ENCODE assay signal across 17 cellular contexts in the genomic region with DNA sequence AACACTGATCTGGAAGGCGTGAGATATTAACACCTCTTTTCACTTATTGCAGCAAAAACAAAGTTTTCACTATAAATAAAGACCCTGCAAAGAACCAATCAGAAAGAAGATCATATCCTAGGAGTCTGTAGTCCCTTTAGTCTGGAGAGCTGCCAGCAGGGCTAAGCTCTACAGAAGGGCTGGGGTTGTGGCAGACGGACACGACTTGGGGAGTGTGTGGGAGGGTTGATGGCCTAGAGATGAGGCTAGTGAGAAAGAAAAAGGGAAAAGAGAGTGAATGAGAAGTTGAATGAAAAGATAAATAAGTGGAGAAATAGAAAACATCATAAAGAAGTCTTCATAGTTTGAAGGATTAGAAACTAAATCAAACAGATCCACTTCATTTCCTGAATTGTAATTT. TPM values are rescaled to one million over a fixed set of nuclear protein-coding genes. Genes with fewer than 3 reads are reported as not detected.
A peak's percentile ranks its signal among the peaks of the same experiment; 100 is the strongest.
DNase-seq lines count a peak whose midpoint lies in the region; ATAC-seq and TF ChIP-seq lines count a peak whose summit lies in the region.
"Had no signal": no experiment of that assay in that cellular context is flagged by ENCODE, and none has a peak within 500 bp of the region (broad histone marks: within the 10 kb centered on the region; RNA-seq: fewer than 3 reads in every experiment).

No MANE protein-coding gene starts in this region.

- no peak overlapping the region for H3K4me3 Mint-ChIP-seq in T-helper 1 cell treated with Interleukin-12 subunit alpha and Interleukin-12 subunit beta and Interleukin-4 antibody, amounts not matched to agents 30 μg/mL and 1 μg/mL, for 36 hours
- no peak overlapping the region for H3K4me3 Mint-ChIP-seq in activated CD8-positive, alpha-beta T cell treated with anti-CD3 and anti-CD28 coated beads, Interleukin-2, amount 10 ng/mL, durations not matched to agents 7 days and 5 days
- H3K4me3 Mint-ChIP-seq: stimulated activated memory B cell treated with anti-CD40 and anti-IgM and Interleukin-4, amounts not matched to agents 10 μg/mL and 1 μg/mL and 100 μg/mL, for 72 hours had no signal

- H3K36me3 Mint-ChIP-seq in T-helper 1 cell treated with Interleukin-12 subunit alpha and Interleukin-12 subunit beta and Interleukin-4 antibody, amounts not matched to agents 30 μg/mL and 1 μg/mL, for 36 hours (ENCODE audit: low read depth): peaks cover 16% of the 10 kb centered on the region
- H3K36me3 Mint-ChIP-seq in activated CD8-positive, alpha-beta T cell treated with anti-CD3 and anti-CD28 coated beads, Interleukin-2, amount 10 ng/mL, durations not matched to agents 7 days and 5 days (ENCODE audit: low read depth): peaks cover 31% of the 10 kb centered on the region

- DNase-seq in T-helper 1 cell: no peak
- DNase-seq in HT-29 (ENCODE audit: low spot score): peak; percentile 65
- DNase-seq in activated CD8-positive, alpha-beta T cell treated with anti-CD3 and anti-CD28 coated beads, Interleukin-2, amount 10 ng/mL, durations not matched to agents 7 days and 5 days: no peak
- DNase-seq in myocyte (ENCODE audit: low read depth): peak; percentile 13
- DNase-seq in GM13977 (ENCODE audit: low spot score): no peak
- no peak for DNase-seq in T-helper 9 cell
- DNase-seq: 8988T, C1 segment of cervical spinal cord, HCEC 1CT, NCI-H187 treated with DMSO at 0.1 percent for 48 hours, nucleus accumbens, SHP77 treated with DMSO at 0.1 percent for 48 hours had no signal

- in situ Hi-C loops in GM13977 (cut with MboI; ENCODE audit: low pct_unique_long_range_greater_than_20kb, low sequenced_read_pairs, unreplicated experiment): no loop called here

- CTCF ChIA-PET in activated CD8-positive, alpha-beta T cell treated with anti-CD3 and anti-CD28 coated beads, Interleukin-2, amount 10 ng/mL, durations not matched to agents 7 days and 5 days (lab: Charles Lee): interaction anchor here (0.9 to 11.8 kb wide), 8 partner anchors 10 to 87 kb away, joined by 3 to 159 read pairs (median 6); no protein-coding TSS in a partner anchor

- H3K4me1 Mint-ChIP-seq in T-helper 1 cell treated with Interleukin-12 subunit alpha and Interleukin-12 subunit beta and Interleukin-4 antibody, amounts not matched to agents 30 μg/mL and 1 μg/mL, for 36 hours (ENCODE audit: low read depth): peaks cover 70% of the 10 kb centered on the region
- peaks cover 92% of the 10 kb centered on the region for H3K4me1 Mint-ChIP-seq in activated CD8-positive, alpha-beta T cell treated with anti-CD3 and anti-CD28 coated beads, Interleukin-2, amount 10 ng/mL, durations not matched to agents 7 days and 5 days (ENCODE audit: low read depth)

- TF ChIP-seq CTCF in GM13977 (IDR thresholded peaks at IDR 0.05; ENCODE audit: extremely low read depth, insufficient read depth, missing control alignments): no peak

- no peak for ATAC-seq in activated CD8-positive, alpha-beta T cell treated with anti-CD3 and anti-CD28 coated beads, Interleukin-2, amount 10 ng/mL, durations not matched to agents 7 days and 5 days
- ATAC-seq in HG03175 (IDR thresholded peaks at IDR 0.05; ENCODE audit: unreplicated experiment): no peak
- ATAC-seq: stimulated activated memory B cell treated with anti-CD40 and anti-IgM and Interleukin-4, amounts not matched to agents 10 μg/mL and 1 μg/mL and 100 μg/mL, for 72 hours had no signal

- POLR2A ChIA-PET in activated CD8-positive, alpha-beta T cell treated with anti-CD3 and anti-CD28 coated beads, Interleukin-2, amount 10 ng/mL, durations not matched to agents 7 days and 5 days (lab: Charles Lee): interaction anchor here (0.9 to 4.5 kb wide), 3 partner anchors 7 to 15 kb away, joined by 3 to 28 read pairs (median 21); a partner anchor contains a TSS

- peak overlapping the region; percentile 69 for H3K27ac Mint-ChIP-seq in T-helper 1 cell treated with Interleukin-12 subunit alpha and Interleukin-12 subunit beta and Interleukin-4 antibody, amounts not matched to agents 30 μg/mL and 1 μg/mL, for 36 hours
- H3K27ac Mint-ChIP-seq in activated CD8-positive, alpha-beta T cell treated with anti-CD3 and anti-CD28 coated beads, Interleukin-2, amount 10 ng/mL, durations not matched to agents 7 days and 5 days: peak overlapping the region; percentile 65
- H3K27ac Mint-ChIP-seq: stimulated activated memory B cell treated with anti-CD40 and anti-IgM and Interleukin-4, amounts not matched to agents 10 μg/mL and 1 μg/mL and 100 μg/mL, for 72 hours had no signal

- H3K9me3 Mint-ChIP-seq in T-helper 1 cell treated with Interleukin-12 subunit alpha and Interleukin-12 subunit beta and Interleukin-4 antibody, amounts not matched to agents 30 μg/mL and 1 μg/mL, for 36 hours: peaks cover 13% of the 10 kb centered on the region
- no peaks in the 10 kb centered on the region for H3K9me3 Mint-ChIP-seq in activated CD8-positive, alpha-beta T cell treated with anti-CD3 and anti-CD28 coated beads, Interleukin-2, amount 10 ng/mL, durations not matched to agents 7 days and 5 days (ENCODE audit: insufficient read depth)

- no peaks in the 10 kb centered on the region for H3K27me3 Mint-ChIP-seq in T-helper 1 cell treated with Interleukin-12 subunit alpha and Interleukin-12 subunit beta and Interleukin-4 antibody, amounts not matched to agents 30 μg/mL and 1 μg/mL, for 36 hours (ENCODE audit: low read depth)
- H3K27me3 Mint-ChIP-seq in activated CD8-positive, alpha-beta T cell treated with anti-CD3 and anti-CD28 coated beads, Interleukin-2, amount 10 ng/mL, durations not matched to agents 7 days and 5 days (ENCODE audit: low read depth): no peaks in the 10 kb centered on the region

RNA-seq across cellular contexts. Expression of a gene that starts 8.6 kb away (rescaled TPM):
- total RNA-seq in HT-29 (2014; rRNA removed; shearing (Covaris generic)): 4.3 and 4.7 TPM in 2 replicates
- 10 to 100 TPM; 93.8 to 94.1 TPM for total RNA-seq in activated CD8-positive, alpha-beta T cell treated with anti-CD3 and anti-CD28 coated beads, Interleukin-2, amount 10 ng/mL, durations not matched to agents 7 days and 5 days
- total RNA-seq in myocyte: not detected in 2 replicates
- polyA plus RNA-seq in myocyte (2012): 0.13 TPM
- total RNA-seq: ascending aorta, fibroblast of villous mesenchyme had no signal

Comparison
In these comparisons a context has a peak if more than half of its experiments do, and no peak if none do; other contexts are left out.
1. DNase-seq: peak in HT-29 (single experiment) and myocyte (single experiment); none in T-helper 1 cell (0 of 5), activated CD8-positive, alpha-beta T cell treated with anti-CD3 and anti-CD28 coated beads, Interleukin-2, amount 10 ng/mL, durations not matched to agents 7 days and 5 days (single experiment), GM13977 (single experiment) and T-helper 9 cell (single experiment).
2. RNA of a gene that starts 8.6 kb away (total RNA-seq): 93.8 to 94.1 TPM in activated CD8-positive, alpha-beta T cell treated with anti-CD3 and anti-CD28 coated beads, Interleukin-2, amount 10 ng/mL, durations not matched to agents 7 days and 5 days; 4.3 to 4.7 TPM in HT-29 and not detected in myocyte; every median in the first group is over 10 times any median in the second.